In genomic region chr14:63204407-63205280, GRCh38 we compare ENCODE assay signal across 9 cellular contexts. TPM values are rescaled to one million over a fixed set of nuclear protein-coding genes. Genes with fewer than 3 reads are reported as not detected.
DNase-seq lines count a peak whose midpoint lies in the region; ATAC-seq and TF ChIP-seq lines count a peak whose summit lies in the region.
"Had no signal": no experiment of that assay in that cellular context is flagged by ENCODE, and none has a peak within 500 bp of the region (broad histone marks: within the 10 kb centered on the region; RNA-seq: fewer than 3 reads in every experiment).

TSS of gene RHOJ (plus strand) at chr14:63204443. CDS start at chr14:63204870, 427 bp downstream.

- ATAC-seq in right lobe of liver: peak; percentile 10 to 22 (median 14)
- ATAC-seq in HG02642 (IDR thresholded peaks at IDR 0.05; ENCODE audit: poor library complexity, unreplicated experiment): no peak

- H3K4me1 ChIP-seq in right lobe of liver (no peaks in the 10 kb centered on the region), thyroid gland (peaks cover 3 to 7% of the 10 kb centered on the region in 2 donors)

- H3K36me3 ChIP-seq in right lobe of liver: no peaks in the 10 kb centered on the region
- no peaks in the 10 kb centered on the region for H3K36me3 ChIP-seq in thyroid gland

- TF ChIP-seq CTCF in right lobe of liver (IDR thresholded peaks at IDR 0.05) (no peak), thyroid gland (IDR thresholded peaks at IDR 0.05) (no peak)

- no peaks in the 10 kb centered on the region for H3K9me3 ChIP-seq in right lobe of liver
- no peaks in the 10 kb centered on the region for H3K9me3 ChIP-seq in thyroid gland

- TF ChIP-seq POLR2A in right lobe of liver (IDR thresholded peaks at IDR 0.05): no peak
- TF ChIP-seq POLR2A in thyroid gland (IDR thresholded peaks at IDR 0.05): peak in 1 of 2 donors; percentile 46

- H3K27me3 ChIP-seq in right lobe of liver: no peaks in the 10 kb centered on the region
- H3K27me3 ChIP-seq in thyroid gland: no peaks in the 10 kb centered on the region

- intact Hi-C loops in right lobe of liver (cut with DNase I) (no loop called here), thyroid gland (cut with DNase I) (no loop called here)

- 22% methylated on average over 21 of the region's 23 CpGs for WGBS in right lobe of liver (ENCODE audit: insufficient coverage, low coverage, low lambda C conversion rate, missing lambda C conversion rate)
- WGBS in thyroid gland, 2 donors: 33 to 38% methylated on average over 22 to 23 of the region's 23 CpGs

- DNase-seq in NCI-H146 (lab: John Stamatoyannopoulos, UW): peak; percentile 71
- DNase-seq in right lobe of liver: no peak
- DNase-seq in thyroid gland: no peak
- DNase-seq in DMS53 (lab: John Stamatoyannopoulos, UW): no peak
- DNase-seq in activated CD4-positive, alpha-beta T cell treated with anti-CD3 and anti-CD28 coated beads for 1 hour: no peak
- DNase-seq in NCI-H1105 treated with DMSO at 0.1 percent for 48 hours (lab: John Stamatoyannopoulos, UW): no peak
- DNase-seq: activated gamma-delta T cell treated with Interleukin-2 at 50 U/mL for 16 hours had no signal

- H3K27ac ChIP-seq in cingulate gyrus (ENCODE audit: low read depth, low read length) (peak within 1 kb of the TSS; percentile 80), right lobe of liver (peak within 1 kb of the TSS; percentile 46 to 65 (median 56)), thyroid gland (peak within 1 kb of the TSS; percentile 1 to 89 (median 70))

- peak within 1 kb of the TSS; percentile 28 to 35 (median 28) for H3K4me3 ChIP-seq in right lobe of liver
- peak within 1 kb of the TSS in 1 of 3 donors; percentile 28 for H3K4me3 ChIP-seq in thyroid gland (replicated peaks in 1 of 3)

RNA-seq across cellular contexts. Expression of gene RHOJ, which starts in this region (rescaled TPM):
- total RNA-seq in right lobe of liver (1 to 10 TPM; 1.7 to 6.0 (median 2.9) TPM), thyroid gland (10 to 100 TPM; 10.3 to 23.0 (median 15.4) TPM)
